ENCODE assay signal across 8 cellular contexts in genomic region chr3:15099364-15100098, GRCh38. TPM values are rescaled to one million over a fixed set of nuclear protein-coding genes. Genes with fewer than 3 reads are reported as not detected.
DNase-seq lines count a peak whose midpoint lies in the region; ATAC-seq and TF ChIP-seq lines count a peak whose summit lies in the region.

No MANE protein-coding gene starts in this region.

- H3K27ac ChIP-seq in left ventricle myocardium inferior (replicated peaks), result peak overlapping the region; percentile 86
- peak overlapping the region in 20 of 21 experiments; percentile 60 to 96 (median 88) for H3K27ac ChIP-seq in skin epidermis

- peak; percentile 18 for ATAC-seq in activated CD8-positive, alpha-beta memory T cell treated with anti-CD3 and anti-CD28 coated beads, Interleukin-2, amount 10 ng/mL, durations not matched to agents 7 days and 5 days
- peak; percentile 6 for ATAC-seq in HG03520 (IDR thresholded peaks at IDR 0.05; ENCODE audit: unreplicated experiment)
- ATAC-seq in GM19463 (IDR thresholded peaks at IDR 0.05; ENCODE audit: unreplicated experiment), result no peak

- peaks cover 36% of the 10 kb centered on the region for H3K4me1 Mint-ChIP-seq in activated CD8-positive, alpha-beta memory T cell treated with anti-CD3 and anti-CD28 coated beads, Interleukin-2, amount 10 ng/mL, durations not matched to agents 7 days and 5 days
- H3K4me1 Mint-ChIP-seq in activated T-helper 2 cell treated with anti-CD3 and anti-CD28 coated beads, Interferon-gamma antibody, Interleukin-2, Interleukin-4, amounts not matched to agents 10 μg/mL and 5 μg/mL and 100 μg/mL, durations not matched to agents 14 hours and 24 hours and 36 hours (ENCODE audit: low read depth), result peaks cover 12% of the 10 kb centered on the region

- CTCF ChIA-PET in activated CD8-positive, alpha-beta memory T cell treated with anti-CD3 and anti-CD28 coated beads, Interleukin-2, amount 10 ng/mL, durations not matched to agents 7 days and 5 days (lab: Charles Lee), result interaction anchor here (0.7 to 4.0 kb wide), 6 partner anchors 9 to 457 kb away, joined by 3 to 28 read pairs (median 8); partner anchors contain the start of gene CAPN7

- peaks cover 22% of the 10 kb centered on the region for H3K36me3 Mint-ChIP-seq in activated CD8-positive, alpha-beta memory T cell treated with anti-CD3 and anti-CD28 coated beads, Interleukin-2, amount 10 ng/mL, durations not matched to agents 7 days and 5 days
- H3K36me3 Mint-ChIP-seq in activated T-helper 2 cell treated with anti-CD3 and anti-CD28 coated beads, Interferon-gamma antibody, Interleukin-2, Interleukin-4, amounts not matched to agents 10 μg/mL and 5 μg/mL and 100 μg/mL, durations not matched to agents 14 hours and 24 hours and 36 hours (ENCODE audit: low read depth), result peaks cover 17% of the 10 kb centered on the region

- H3K9me3 Mint-ChIP-seq in activated CD8-positive, alpha-beta memory T cell treated with anti-CD3 and anti-CD28 coated beads, Interleukin-2, amount 10 ng/mL, durations not matched to agents 7 days and 5 days (ENCODE audit: low read depth), result no peaks in the 10 kb centered on the region
- no peaks in the 10 kb centered on the region for H3K9me3 Mint-ChIP-seq in activated T-helper 2 cell treated with anti-CD3 and anti-CD28 coated beads, Interferon-gamma antibody, Interleukin-2, Interleukin-4, amounts not matched to agents 10 μg/mL and 5 μg/mL and 100 μg/mL, durations not matched to agents 14 hours and 24 hours and 36 hours

- peaks cover 3% of the 10 kb centered on the region for H3K27me3 Mint-ChIP-seq in activated CD8-positive, alpha-beta memory T cell treated with anti-CD3 and anti-CD28 coated beads, Interleukin-2, amount 10 ng/mL, durations not matched to agents 7 days and 5 days
- H3K27me3 Mint-ChIP-seq in activated T-helper 2 cell treated with anti-CD3 and anti-CD28 coated beads, Interferon-gamma antibody, Interleukin-2, Interleukin-4, amounts not matched to agents 10 μg/mL and 5 μg/mL and 100 μg/mL, durations not matched to agents 14 hours and 24 hours and 36 hours (ENCODE audit: low read depth), result peaks cover 2% of the 10 kb centered on the region

- peaks cover 17% of the 10 kb centered on the region for H3K36me3 ChIP-seq in left ventricle myocardium inferior

- peak overlapping the region; percentile 92 for H3K27ac Mint-ChIP-seq in activated CD8-positive, alpha-beta memory T cell treated with anti-CD3 and anti-CD28 coated beads, Interleukin-2, amount 10 ng/mL, durations not matched to agents 7 days and 5 days
- H3K27ac Mint-ChIP-seq in activated T-helper 2 cell treated with anti-CD3 and anti-CD28 coated beads, Interferon-gamma antibody, Interleukin-2, Interleukin-4, amounts not matched to agents 10 μg/mL and 5 μg/mL and 100 μg/mL, durations not matched to agents 14 hours and 24 hours and 36 hours, result peak overlapping the region; percentile 94

- H3K4me3 Mint-ChIP-seq in activated CD8-positive, alpha-beta memory T cell treated with anti-CD3 and anti-CD28 coated beads, Interleukin-2, amount 10 ng/mL, durations not matched to agents 7 days and 5 days, result peak overlapping the region; percentile 94
- peak overlapping the region; percentile 91 for H3K4me3 Mint-ChIP-seq in activated T-helper 2 cell treated with anti-CD3 and anti-CD28 coated beads, Interferon-gamma antibody, Interleukin-2, Interleukin-4, amounts not matched to agents 10 μg/mL and 5 μg/mL and 100 μg/mL, durations not matched to agents 14 hours and 24 hours and 36 hours (ENCODE audit: low read depth)

- no peak for TF ChIP-seq CTCF in left ventricle myocardium inferior (IDR thresholded peaks at IDR 0.05; ENCODE audit: borderline replicate concordance)

- H3K9me3 ChIP-seq in left ventricle myocardium inferior (replicated peaks), result no peaks in the 10 kb centered on the region

- intact Hi-C loops in activated T-helper 2 cell treated with anti-CD3 and anti-CD28 coated beads, Interferon-gamma antibody, Interleukin-2, Interleukin-4, amounts not matched to agents 10 μg/mL and 5 μg/mL and 100 μg/mL, durations not matched to agents 14 hours and 24 hours and 36 hours (cut with micrococcal nuclease), result loop anchor here (1.0 to 10.0 kb wide), 7 partner anchors 34 to 693 kb away; partner anchors contain the start of genes CAPN7, CCDC174 and MRPS25
- intact Hi-C loops in left ventricle myocardium inferior (cut with micrococcal nuclease), result no loop called here

- peaks cover 49% of the 10 kb centered on the region for H3K4me1 ChIP-seq in left ventricle myocardium inferior

- peak overlapping the region; percentile 83 for H3K4me3 ChIP-seq in left ventricle myocardium inferior
- H3K4me3 ChIP-seq in skin epidermis, result peak overlapping the region; percentile 61 to 92 (median 83)

- no peaks in the 10 kb centered on the region for H3K27me3 ChIP-seq in left ventricle myocardium inferior (ENCODE audit: low read depth)

- peak; percentile 46 for DNase-seq in activated CD8-positive, alpha-beta memory T cell treated with anti-CD3 and anti-CD28 coated beads, Interleukin-2, amount 10 ng/mL, durations not matched to agents 7 days and 5 days
- DNase-seq in activated CD8-positive, alpha-beta memory T cell treated with anti-CD3 and anti-CD28 coated beads for 24 hours, result no peak
- peak; percentile 16 for DNase-seq in activated T-helper 2 cell treated with anti-CD3 and anti-CD28 coated beads, Interferon-gamma antibody, Interleukin-2, Interleukin-4, amounts not matched to agents 10 μg/mL and 5 μg/mL and 100 μg/mL, durations not matched to agents 14 hours and 24 hours and 36 hours (ENCODE audit: low spot score)
- no peak for DNase-seq in left ventricle myocardium inferior
- no peak for DNase-seq in SKM-1 treated with dmso at 0.1 percent for 144 hours (lab: John Stamatoyannopoulos, UW; ENCODE audit: unreplicated experiment)

RNA-seq across cellular contexts. Expression of gene RBSN, which starts 0.6 kb away (rescaled TPM):
- total RNA-seq in activated CD8-positive, alpha-beta memory T cell treated with anti-CD3 and anti-CD28 coated beads, Interleukin-2, amount 10 ng/mL, durations not matched to agents 7 days and 5 days, result 10 to 100 TPM; 15.7 to 21.8 TPM
- 11.3 and 13.0 TPM in 2 replicates for total RNA-seq in activated T-helper 2 cell treated with anti-CD3 and anti-CD28 coated beads, Interferon-gamma antibody, Interleukin-2, Interleukin-4, amounts not matched to agents 10 μg/mL and 5 μg/mL and 100 μg/mL, durations not matched to agents 14 hours and 24 hours and 36 hours
- total RNA-seq in left ventricle myocardium inferior, result 17.3 TPM

RNA-seq across cellular contexts. Expression of gene MRPS25, which starts 34.4 kb away (rescaled TPM):
- 10 to 100 TPM; 65.3 to 66.9 TPM for total RNA-seq in activated CD8-positive, alpha-beta memory T cell treated with anti-CD3 and anti-CD28 coated beads, Interleukin-2, amount 10 ng/mL, durations not matched to agents 7 days and 5 days
- total RNA-seq in activated T-helper 2 cell treated with anti-CD3 and anti-CD28 coated beads, Interferon-gamma antibody, Interleukin-2, Interleukin-4, amounts not matched to agents 10 μg/mL and 5 μg/mL and 100 μg/mL, durations not matched to agents 14 hours and 24 hours and 36 hours, result 83.9 and 91.6 TPM in 2 replicates
- total RNA-seq in left ventricle myocardium inferior, result 98.6 TPM

Comparison
In these comparisons a context has a peak if more than half of its experiments do, and no peak if none do; other contexts are left out.
1. DNase-seq: peak in activated CD8-positive, alpha-beta memory T cell treated with anti-CD3 and anti-CD28 coated beads, Interleukin-2, amount 10 ng/mL, durations not matched to agents 7 days and 5 days (single experiment) and activated T-helper 2 cell treated with anti-CD3 and anti-CD28 coated beads, Interferon-gamma antibody, Interleukin-2, Interleukin-4, amounts not matched to agents 10 μg/mL and 5 μg/mL and 100 μg/mL, durations not matched to agents 14 hours and 24 hours and 36 hours (single experiment); none in activated CD8-positive, alpha-beta memory T cell treated with anti-CD3 and anti-CD28 coated beads for 24 hours (single experiment), left ventricle myocardium inferior (single experiment) and SKM-1 treated with dmso at 0.1 percent for 144 hours (single experiment).